16 cellular contexts compared by ENCODE assay signal in genomic region chr2:9954136-9954535, GRCh38. TPM values are rescaled to one million over a fixed set of nuclear protein-coding genes. Genes with fewer than 3 reads are reported as not detected.
A peak's percentile ranks its signal among the peaks of the same experiment; 100 is the strongest.
DNase-seq lines count a peak whose midpoint lies in the region; ATAC-seq and TF ChIP-seq lines count a peak whose summit lies in the region.
"Had no signal": no experiment of that assay in that cellular context is flagged by ENCODE, and none has a peak within 500 bp of the region (broad histone marks: within the 10 kb centered on the region; RNA-seq: fewer than 3 reads in every experiment).

No MANE protein-coding gene starts in this region.

- H3K9me3 Mint-ChIP-seq in neural crest cell = no peaks in the 10 kb centered on the region

- TF ChIP-seq POLR2A in breast epithelium (IDR thresholded peaks at IDR 0.05) (no peak), vagina (IDR thresholded peaks at IDR 0.05) (no peak)

- H3K27me3 ChIP-seq in breast epithelium (no peaks in the 10 kb centered on the region), mammary epithelial cell (ENCODE audit: insufficient read depth, low read length) (peaks cover 2% of the 10 kb centered on the region), vagina (no peaks in the 10 kb centered on the region)

- dilution Hi-C loops in mammary epithelial cell (cut with HindIII; ENCODE audit: low sequenced_read_pairs) = no loop called here

- no peak overlapping the region for H3K9ac ChIP-seq in mammary epithelial cell (ENCODE audit: insufficient read depth, low read length)

- H3K27ac Mint-ChIP-seq in neural crest cell (ENCODE audit: unreplicated experiment) = no peak overlapping the region

- peak overlapping the region; percentile 39 for H3K4me3 Mint-ChIP-seq in neural crest cell

- peaks cover 46% of the 10 kb centered on the region for H3K27me3 Mint-ChIP-seq in neural crest cell (ENCODE audit: low read depth)

- H3K27ac ChIP-seq in breast epithelium (peak overlapping the region; percentile 67 to 94), mammary epithelial cell (ENCODE audit: insufficient read depth, low read depth, low read length) (no peak overlapping the region), vagina (peak overlapping the region; percentile 12)

- BruUV-seq in mammary epithelial cell (replicated peaks; lab: Mats Ljungman, UMichigan) = no TSS peak

- H3K4me1 Mint-ChIP-seq in neural crest cell = peaks cover 11% of the 10 kb centered on the region

- no peaks in the 10 kb centered on the region for H3K36me3 Mint-ChIP-seq in neural crest cell (ENCODE audit: low read depth)

- in situ Hi-C loops in mammary epithelial cell (cut with MboI; ENCODE audit: low sequenced_read_pairs in 2 of 2) = no loop called here

- no peak overlapping the region for H3K4me2 ChIP-seq in mammary epithelial cell (ENCODE audit: insufficient read depth, low read depth, low read length)

- no peak for TF ChIP-seq CTCF in breast epithelium (IDR thresholded peaks at IDR 0.05)
- no peak for TF ChIP-seq CTCF in mammary epithelial cell (conservative IDR thresholded peaks at IDR 0.05 in 1 of 2, IDR thresholded peaks at IDR 0.05 in 1 of 2; ENCODE audit: extremely low read depth in 1 of 2, insufficient read depth in 1 of 2, low read depth in 1 of 2, low read length in 2 of 2)
- no peak for TF ChIP-seq CTCF in neural crest cell (conservative IDR thresholded peaks at IDR 0.05)
- no peak for TF ChIP-seq CTCF in vagina (IDR thresholded peaks at IDR 0.05)

- DNase-seq in breast epithelium (ENCODE audit: low spot score in 2 of 2) (no peak), mammary epithelial cell (no peak), fibroblast of peridontal ligament (ENCODE audit: extremely low read depth) (peak; percentile 23), neural crest cell (ENCODE audit: low read depth, low spot score) (no peak), vagina (ENCODE audit: extremely low spot score in 2 of 2) (no peak), cerebellum (ENCODE audit: low spot score) (no peak)
- DNase-seq: C1 segment of cervical spinal cord, Caco-2, Kasumi-1, NCI-H1694 treated with DMSO at 0.1 percent for 48 hours, NCI-H2171, NCI-H446 treated with DMSO at 0.1 percent for 48 hours, NCI-H748 treated with DMSO at 0.1 percent for 48 hours, SIG-M5 had no signal

- no peaks in the 10 kb centered on the region for H3K36me3 ChIP-seq in breast epithelium
- no peaks in the 10 kb centered on the region for H3K36me3 ChIP-seq in mammary epithelial cell (ENCODE audit: insufficient read depth, low read length)
- no peaks in the 10 kb centered on the region for H3K36me3 ChIP-seq in vagina

- ATAC-seq in HG02623 (IDR thresholded peaks at IDR 0.05; ENCODE audit: unreplicated experiment) (no peak), HG03108 (IDR thresholded peaks at IDR 0.05; ENCODE audit: unreplicated experiment) (no peak)

- H4K20me1 ChIP-seq in mammary epithelial cell (ENCODE audit: insufficient read depth, low read length) = no peaks in the 10 kb centered on the region

- intact Hi-C loops in breast epithelium (cut with DNase I; ENCODE audit: low total_unique reads) = loop anchor here (10.0 kb wide), 1 partner anchor 139 kb away; no protein-coding TSS in a partner anchor
- intact Hi-C loops in mammary epithelial cell (cut with micrococcal nuclease) = no loop called here
- intact Hi-C loops in vagina (cut with DNase I) = no loop called here

- no peak overlapping the region for H2AFZ ChIP-seq in mammary epithelial cell (ENCODE audit: low read depth, low read length)

- CTCF ChIA-PET in mammary epithelial cell (lab: Charles Lee; ENCODE audit: low non-redundant PET) = no interaction called here

- WGBS in mammary epithelial cell (ENCODE audit: low coverage, missing lambda C conversion rate) = 93% methylated on average over 3 of the region's 3 CpGs

- H3K4me3 ChIP-seq in breast epithelium = peak overlapping the region in 2 of 3 donors; percentile 6 to 17
- no peak overlapping the region for H3K4me3 ChIP-seq in mammary epithelial cell (replicated peaks in 1 of 3; ENCODE audit: insufficient read depth in 1 of 3, low read depth in 2 of 3, low read length in 3 of 3)
- peak overlapping the region in 1 of 2 donors; percentile 81 for H3K4me3 ChIP-seq in vagina

- H3K79me2 ChIP-seq in mammary epithelial cell (ENCODE audit: insufficient read depth, low read length) = no peaks in the 10 kb centered on the region

- H3K4me1 ChIP-seq in breast epithelium (peaks cover 0 to 3% of the 10 kb centered on the region in 2 donors), mammary epithelial cell (ENCODE audit: insufficient read depth, low read length) (peaks cover 10% of the 10 kb centered on the region), vagina (no peaks in the 10 kb centered on the region)

- H3K9me3 ChIP-seq in breast epithelium (no peaks in the 10 kb centered on the region), mammary epithelial cell (replicated peaks; ENCODE audit: insufficient read depth, low read length) (no peaks in the 10 kb centered on the region), vagina (no peaks in the 10 kb centered on the region)
- H3K9me3 ChIP-seq: Caco-2 had no signal

RNA-seq across cellular contexts. Expression of gene GRHL1, which starts 2.6 kb away (rescaled TPM):
- total RNA-seq in breast epithelium = 10 to 100 TPM in 2 of 3 donors, 1 to 10 TPM in 1; 2.1 to 86.3 (median 40.0) TPM
- total RNA-seq in mammary epithelial cell = 1 to 10 TPM; 2.2 to 6.0 TPM
- 1.8 TPM for polyA plus RNA-seq in mammary epithelial cell
- 1.4 TPM for polyA minus RNA-seq in mammary epithelial cell
- total RNA-seq in neural crest cell = 2.0 and 3.4 TPM in 2 replicates
- 126 TPM for total RNA-seq in vagina
- 17.2 TPM for total RNA-seq in cerebellum

Comparison
In these comparisons a context has a peak if more than half of its experiments do, and no peak if none do; other contexts are left out.
1. H3K4me3 ChIP-seq: peak in breast epithelium (2 of 3); none in mammary epithelial cell (0 of 3).